25 cellular contexts compared by ENCODE assay signal in genomic region chr15:87728998-87729397, GRCh38.
"Had no signal": no experiment of that assay in that cellular context is flagged by ENCODE, and none has a peak within 500 bp of the region (broad histone marks: within the 10 kb centered on the region; RNA-seq: fewer than 3 reads in every experiment).

No MANE protein-coding gene starts in this region.

- H2AFZ ChIP-seq: hepatocyte had no signal

- H3K4me3 ChIP-seq: colonic mucosa, coronary artery, dorsolateral prefrontal cortex, esophagus muscularis mucosa, esophagus squamous epithelium, gastrocnemius medialis, gastroesophageal sphincter, heart left ventricle, heart right ventricle, hepatocyte had no signal

- DNase-seq: colonic mucosa; cortex of kidney; dermis blood vessel endothelial cell; dorsolateral prefrontal cortex; effector CD4-positive, alpha-beta T cell; effector CD8-positive, alpha-beta T cell; effector memory CD4-positive, alpha-beta T cell; effector memory CD8-positive, alpha-beta T cell; endodermal cell; erythroblast; esophagus squamous epithelium; foreskin fibroblast; foreskin keratinocyte; foreskin melanocyte; gastrocnemius medialis; glutamatergic neuron; head of caudate nucleus; heart left ventricle; heart right ventricle had no signal

- H3K27ac ChIP-seq: colonic mucosa, coronary artery, dorsolateral prefrontal cortex, epithelial cell of prostate, esophagus muscularis mucosa, esophagus squamous epithelium, foreskin keratinocyte, gastrocnemius medialis, gastroesophageal sphincter, heart left ventricle, heart right ventricle, hepatocyte had no signal

- H3K79me2 ChIP-seq: hepatocyte had no signal

- H3K9me3 ChIP-seq: colonic mucosa, esophagus muscularis mucosa, esophagus squamous epithelium, gastrocnemius medialis, gastroesophageal sphincter, heart left ventricle, heart right ventricle had no signal

- H3K4me2 ChIP-seq: hepatocyte had no signal

- ATAC-seq: effector memory CD8-positive, alpha-beta T cell; esophagus mucosa; foreskin keratinocyte; gastrocnemius medialis; gastroesophageal sphincter; heart left ventricle; heart right ventricle had no signal

- H3K36me3 ChIP-seq: colonic mucosa, esophagus muscularis mucosa, esophagus squamous epithelium, gastrocnemius medialis, gastroesophageal sphincter, heart left ventricle, heart right ventricle had no signal

- H3K27me3 ChIP-seq: colonic mucosa, esophagus squamous epithelium, foreskin keratinocyte, gastrocnemius medialis, heart left ventricle, heart right ventricle, hepatocyte had no signal

- H3K4me1 ChIP-seq: colonic mucosa, esophagus squamous epithelium, foreskin keratinocyte, gastrocnemius medialis, gastroesophageal sphincter had no signal
